4 cellular contexts compared by ENCODE assay signal in the genomic region with DNA sequence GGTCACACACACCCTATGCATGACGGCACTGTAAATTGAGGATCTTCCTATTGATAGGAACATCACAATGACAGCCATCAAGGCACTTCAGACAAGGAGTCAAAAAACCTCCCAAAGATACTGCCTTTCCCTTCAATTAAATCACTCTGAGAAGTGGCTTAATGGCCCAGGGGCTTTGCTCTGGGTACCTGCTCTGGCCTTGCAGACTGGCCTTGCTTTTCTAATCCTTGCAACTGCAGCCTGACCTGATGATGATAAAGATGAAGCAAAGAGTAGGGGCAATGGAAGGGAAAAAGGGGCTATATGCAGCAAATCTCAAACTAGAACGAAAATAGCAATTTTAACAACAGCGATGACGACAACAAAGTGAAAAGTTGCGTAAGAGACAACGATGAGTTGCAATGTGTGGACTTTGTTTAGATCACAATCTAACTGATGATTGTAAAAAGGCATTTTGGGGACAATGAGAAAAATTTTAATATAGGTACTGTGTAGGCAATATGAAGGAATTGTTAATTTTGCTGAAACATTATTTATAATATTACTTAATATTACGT.
TF ChIP-seq lines count a peak whose summit lies in the region.

No MANE protein-coding gene starts in this region.

TF ChIP-seq in SK-N-SH, 30 proteins besides CTCF, POLR2A, EP300 and RAD21:
- no peak for TF ChIP-seq NRF1 (IDR thresholded peaks at IDR 0.05; ENCODE audit: low read depth, low read length)
- TF ChIP-seq GATA2 (CRISPR knock-in tag; IDR thresholded peaks at IDR 0.05): peak; percentile 49

TF ChIP-seq in SK-N-SH treated with all-trans-retinoic acid at 6 μM for 48 hours, 23 proteins besides CTCF, POLR2A, EP300 and RAD21:
- TF ChIP-seq, protein P1, sequence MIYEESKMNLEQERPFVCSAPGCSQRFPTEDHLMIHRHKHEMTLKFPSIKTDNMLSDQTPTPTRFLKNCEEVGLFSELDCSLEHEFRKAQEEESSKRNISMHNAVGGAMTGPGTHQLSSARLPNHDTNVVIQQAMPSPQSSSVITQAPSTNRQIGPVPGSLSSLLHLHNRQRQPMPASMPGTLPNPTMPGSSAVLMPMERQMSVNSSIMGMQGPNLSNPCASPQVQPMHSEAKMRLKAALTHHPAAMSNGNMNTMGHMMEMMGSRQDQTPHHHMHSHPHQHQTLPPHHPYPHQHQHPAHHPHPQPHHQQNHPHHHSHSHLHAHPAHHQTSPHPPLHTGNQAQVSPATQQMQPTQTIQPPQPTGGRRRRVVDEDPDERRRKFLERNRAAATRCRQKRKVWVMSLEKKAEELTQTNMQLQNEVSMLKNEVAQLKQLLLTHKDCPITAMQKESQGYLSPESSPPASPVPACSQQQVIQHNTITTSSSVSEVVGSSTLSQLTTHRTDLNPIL (CRISPR knock-in tag; IDR thresholded peaks at IDR 0.05; ENCODE audit: low read depth): no peak
- TF ChIP-seq ISL1 (CRISPR knock-in tag; IDR thresholded peaks at IDR 0.05): no peak
- TF ChIP-seq, protein P2, sequence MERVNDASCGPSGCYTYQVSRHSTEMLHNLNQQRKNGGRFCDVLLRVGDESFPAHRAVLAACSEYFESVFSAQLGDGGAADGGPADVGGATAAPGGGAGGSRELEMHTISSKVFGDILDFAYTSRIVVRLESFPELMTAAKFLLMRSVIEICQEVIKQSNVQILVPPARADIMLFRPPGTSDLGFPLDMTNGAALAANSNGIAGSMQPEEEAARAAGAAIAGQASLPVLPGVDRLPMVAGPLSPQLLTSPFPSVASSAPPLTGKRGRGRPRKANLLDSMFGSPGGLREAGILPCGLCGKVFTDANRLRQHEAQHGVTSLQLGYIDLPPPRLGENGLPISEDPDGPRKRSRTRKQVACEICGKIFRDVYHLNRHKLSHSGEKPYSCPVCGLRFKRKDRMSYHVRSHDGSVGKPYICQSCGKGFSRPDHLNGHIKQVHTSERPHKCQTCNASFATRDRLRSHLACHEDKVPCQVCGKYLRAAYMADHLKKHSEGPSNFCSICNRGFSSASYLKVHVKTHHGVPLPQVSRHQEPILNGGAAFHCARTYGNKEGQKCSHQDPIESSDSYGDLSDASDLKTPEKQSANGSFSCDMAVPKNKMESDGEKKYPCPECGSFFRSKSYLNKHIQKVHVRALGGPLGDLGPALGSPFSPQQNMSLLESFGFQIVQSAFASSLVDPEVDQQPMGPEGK (CRISPR knock-in tag; IDR thresholded peaks at IDR 0.05; ENCODE audit: borderline replicate concordance): no peak
- no peak for TF ChIP-seq ZNF8 (CRISPR knock-in tag; IDR thresholded peaks at IDR 0.05)
- TF ChIP-seq, protein P3, sequence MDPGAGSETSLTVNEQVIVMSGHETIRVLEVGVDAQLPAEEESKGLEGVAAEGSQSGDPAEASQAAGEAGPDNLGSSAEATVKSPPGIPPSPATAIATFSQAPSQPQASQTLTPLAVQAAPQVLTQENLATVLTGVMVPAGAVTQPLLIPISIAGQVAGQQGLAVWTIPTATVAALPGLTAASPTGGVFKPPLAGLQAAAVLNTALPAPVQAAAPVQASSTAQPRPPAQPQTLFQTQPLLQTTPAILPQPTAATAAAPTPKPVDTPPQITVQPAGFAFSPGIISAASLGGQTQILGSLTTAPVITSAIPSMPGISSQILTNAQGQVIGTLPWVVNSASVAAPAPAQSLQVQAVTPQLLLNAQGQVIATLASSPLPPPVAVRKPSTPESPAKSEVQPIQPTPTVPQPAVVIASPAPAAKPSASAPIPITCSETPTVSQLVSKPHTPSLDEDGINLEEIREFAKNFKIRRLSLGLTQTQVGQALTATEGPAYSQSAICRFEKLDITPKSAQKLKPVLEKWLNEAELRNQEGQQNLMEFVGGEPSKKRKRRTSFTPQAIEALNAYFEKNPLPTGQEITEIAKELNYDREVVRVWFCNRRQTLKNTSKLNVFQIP (CRISPR knock-in tag; IDR thresholded peaks at IDR 0.05; ENCODE audit: borderline replicate concordance, low read depth): no peak
- no peak for TF ChIP-seq ZNF565 (CRISPR knock-in tag; conservative IDR thresholded peaks at IDR 0.05; ENCODE audit: low read depth)
- TF ChIP-seq BACH2 (CRISPR knock-in tag; IDR thresholded peaks at IDR 0.05; ENCODE audit: borderline replicate concordance): no peak
- TF ChIP-seq CSDC2 (CRISPR knock-in tag; IDR thresholded peaks at IDR 0.05): no peak
- no peak for TF ChIP-seq ZFP3 (CRISPR knock-in tag; IDR thresholded peaks at IDR 0.05)

TF ChIP-seq in K562, 482 proteins besides CTCF, POLR2A, EP300 and RAD21 (continues in another document):
- TF ChIP-seq, protein P4, sequence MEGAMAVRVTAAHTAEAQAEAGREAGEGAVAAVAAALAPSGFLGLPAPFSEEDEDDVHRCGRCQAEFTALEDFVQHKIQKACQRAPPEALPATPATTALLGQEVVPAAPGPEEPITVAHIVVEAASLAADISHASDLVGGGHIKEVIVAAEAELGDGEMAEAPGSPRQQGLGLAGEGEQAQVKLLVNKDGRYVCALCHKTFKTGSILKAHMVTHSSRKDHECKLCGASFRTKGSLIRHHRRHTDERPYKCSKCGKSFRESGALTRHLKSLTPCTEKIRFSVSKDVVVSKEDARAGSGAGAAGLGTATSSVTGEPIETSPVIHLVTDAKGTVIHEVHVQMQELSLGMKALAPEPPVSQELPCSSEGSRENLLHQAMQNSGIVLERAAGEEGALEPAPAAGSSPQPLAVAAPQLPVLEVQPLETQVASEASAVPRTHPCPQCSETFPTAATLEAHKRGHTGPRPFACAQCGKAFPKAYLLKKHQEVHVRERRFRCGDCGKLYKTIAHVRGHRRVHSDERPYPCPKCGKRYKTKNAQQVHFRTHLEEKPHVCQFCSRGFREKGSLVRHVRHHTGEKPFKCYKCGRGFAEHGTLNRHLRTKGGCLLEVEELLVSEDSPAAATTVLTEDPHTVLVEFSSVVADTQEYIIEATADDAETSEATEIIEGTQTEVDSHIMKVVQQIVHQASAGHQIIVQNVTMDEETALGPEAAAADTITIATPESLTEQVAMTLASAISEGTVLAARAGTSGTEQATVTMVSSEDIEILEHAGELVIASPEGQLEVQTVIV (CRISPR knock-in tag; IDR thresholded peaks at IDR 0.05; ENCODE audit: borderline replicate concordance): no peak
- TF ChIP-seq, protein P5, sequence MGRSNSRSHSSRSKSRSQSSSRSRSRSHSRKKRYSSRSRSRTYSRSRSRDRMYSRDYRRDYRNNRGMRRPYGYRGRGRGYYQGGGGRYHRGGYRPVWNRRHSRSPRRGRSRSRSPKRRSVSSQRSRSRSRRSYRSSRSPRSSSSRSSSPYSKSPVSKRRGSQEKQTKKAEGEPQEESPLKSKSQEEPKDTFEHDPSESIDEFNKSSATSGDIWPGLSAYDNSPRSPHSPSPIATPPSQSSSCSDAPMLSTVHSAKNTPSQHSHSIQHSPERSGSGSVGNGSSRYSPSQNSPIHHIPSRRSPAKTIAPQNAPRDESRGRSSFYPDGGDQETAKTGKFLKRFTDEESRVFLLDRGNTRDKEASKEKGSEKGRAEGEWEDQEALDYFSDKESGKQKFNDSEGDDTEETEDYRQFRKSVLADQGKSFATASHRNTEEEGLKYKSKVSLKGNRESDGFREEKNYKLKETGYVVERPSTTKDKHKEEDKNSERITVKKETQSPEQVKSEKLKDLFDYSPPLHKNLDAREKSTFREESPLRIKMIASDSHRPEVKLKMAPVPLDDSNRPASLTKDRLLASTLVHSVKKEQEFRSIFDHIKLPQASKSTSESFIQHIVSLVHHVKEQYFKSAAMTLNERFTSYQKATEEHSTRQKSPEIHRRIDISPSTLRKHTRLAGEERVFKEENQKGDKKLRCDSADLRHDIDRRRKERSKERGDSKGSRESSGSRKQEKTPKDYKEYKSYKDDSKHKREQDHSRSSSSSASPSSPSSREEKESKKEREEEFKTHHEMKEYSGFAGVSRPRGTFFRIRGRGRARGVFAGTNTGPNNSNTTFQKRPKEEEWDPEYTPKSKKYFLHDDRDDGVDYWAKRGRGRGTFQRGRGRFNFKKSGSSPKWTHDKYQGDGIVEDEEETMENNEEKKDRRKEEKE (IDR thresholded peaks at IDR 0.05; ENCODE audit: borderline replicate concordance in 1 of 2, control insufficient read depth in 1 of 2, low read depth in 2 of 2, low read length in 1 of 2): no peak
- TF ChIP-seq, protein P6, sequence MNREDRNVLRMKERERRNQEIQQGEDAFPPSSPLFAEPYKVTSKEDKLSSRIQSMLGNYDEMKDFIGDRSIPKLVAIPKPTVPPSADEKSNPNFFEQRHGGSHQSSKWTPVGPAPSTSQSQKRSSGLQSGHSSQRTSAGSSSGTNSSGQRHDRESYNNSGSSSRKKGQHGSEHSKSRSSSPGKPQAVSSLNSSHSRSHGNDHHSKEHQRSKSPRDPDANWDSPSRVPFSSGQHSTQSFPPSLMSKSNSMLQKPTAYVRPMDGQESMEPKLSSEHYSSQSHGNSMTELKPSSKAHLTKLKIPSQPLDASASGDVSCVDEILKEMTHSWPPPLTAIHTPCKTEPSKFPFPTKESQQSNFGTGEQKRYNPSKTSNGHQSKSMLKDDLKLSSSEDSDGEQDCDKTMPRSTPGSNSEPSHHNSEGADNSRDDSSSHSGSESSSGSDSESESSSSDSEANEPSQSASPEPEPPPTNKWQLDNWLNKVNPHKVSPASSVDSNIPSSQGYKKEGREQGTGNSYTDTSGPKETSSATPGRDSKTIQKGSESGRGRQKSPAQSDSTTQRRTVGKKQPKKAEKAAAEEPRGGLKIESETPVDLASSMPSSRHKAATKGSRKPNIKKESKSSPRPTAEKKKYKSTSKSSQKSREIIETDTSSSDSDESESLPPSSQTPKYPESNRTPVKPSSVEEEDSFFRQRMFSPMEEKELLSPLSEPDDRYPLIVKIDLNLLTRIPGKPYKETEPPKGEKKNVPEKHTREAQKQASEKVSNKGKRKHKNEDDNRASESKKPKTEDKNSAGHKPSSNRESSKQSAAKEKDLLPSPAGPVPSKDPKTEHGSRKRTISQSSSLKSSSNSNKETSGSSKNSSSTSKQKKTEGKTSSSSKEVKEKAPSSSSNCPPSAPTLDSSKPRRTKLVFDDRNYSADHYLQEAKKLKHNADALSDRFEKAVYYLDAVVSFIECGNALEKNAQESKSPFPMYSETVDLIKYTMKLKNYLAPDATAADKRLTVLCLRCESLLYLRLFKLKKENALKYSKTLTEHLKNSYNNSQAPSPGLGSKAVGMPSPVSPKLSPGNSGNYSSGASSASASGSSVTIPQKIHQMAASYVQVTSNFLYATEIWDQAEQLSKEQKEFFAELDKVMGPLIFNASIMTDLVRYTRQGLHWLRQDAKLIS (CRISPR knock-in tag; IDR thresholded peaks at IDR 0.05): no peak
- TF ChIP-seq ZNF217 (CRISPR knock-in tag; IDR thresholded peaks at IDR 0.05) (no peak), RFX1 (IDR thresholded peaks at IDR 0.05) (no peak)

TF ChIP-seq in liver, 16 proteins besides CTCF, POLR2A, EP300 and RAD21:
- TF ChIP-seq HNF4A (conservative IDR thresholded peaks at IDR 0.05) (peak; percentile 11 to 30), YY1 (IDR thresholded peaks at IDR 0.05) (no peak), TAF1 (conservative IDR thresholded peaks at IDR 0.05) (no peak), FOXA2 (IDR thresholded peaks at IDR 0.05) (no peak)
- TF ChIP-seq, protein P7, sequence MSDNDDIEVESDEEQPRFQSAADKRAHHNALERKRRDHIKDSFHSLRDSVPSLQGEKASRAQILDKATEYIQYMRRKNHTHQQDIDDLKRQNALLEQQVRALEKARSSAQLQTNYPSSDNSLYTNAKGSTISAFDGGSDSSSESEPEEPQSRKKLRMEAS (IDR thresholded peaks at IDR 0.05): no peak
TF ChIP-seq in liver: peak in this region for 1.
